Comparison of ENCODE assay signal across 17 cellular contexts in genomic region chr6:157241411-157241979, GRCh38.
DNase-seq lines count a peak whose midpoint lies in the region; FAIRE-seq and TF ChIP-seq lines count a peak whose summit lies in the region.
"Had no signal": no experiment of that assay in that cellular context is flagged by ENCODE, and none has a peak within 500 bp of the region (broad histone marks: within the 10 kb centered on the region; RNA-seq: fewer than 3 reads in every experiment).

No MANE protein-coding gene starts in this region.

- in situ Hi-C loops in KBM-7 (cut with MboI; ENCODE audit: low pct_unique_long_range_greater_than_20kb, low sequenced_read_pairs): no loop called here

- H3K36me3 ChIP-seq in kidney (ENCODE audit: control insufficient read depth in 1 of 2, insufficient read depth in 2 of 2, low read length in 2 of 2): no peaks in the 10 kb centered on the region
- H3K36me3 ChIP-seq in tibial artery: no peaks in the 10 kb centered on the region
- H3K36me3 ChIP-seq: neutrophil had no signal

- DNase-seq in NCI-H748 (lab: John Stamatoyannopoulos, UW; ENCODE audit: unreplicated experiment) (peak; percentile 48), NCI-H748 treated with DMSO at 0.1 percent for 48 hours (lab: John Stamatoyannopoulos, UW) (no peak), astrocyte of the hippocampus (ENCODE audit: low read depth, low spot score) (peak; percentile 53), kidney (peak; percentile 66), tibial artery (no peak), urothelium cell line (ENCODE audit: low spot score) (no peak), KBM-7 (no peak), H54 (ENCODE audit: insufficient read length, low spot score) (no peak)
- DNase-seq: activated gamma-delta T cell, COR-L47, endodermal cell, NCI-H1048, NCI-H510A, RPMI8226, testis had no signal

- H3K9ac ChIP-seq in kidney (ENCODE audit: low read length in 2 of 2): peak overlapping the region in 1 of 2 donors; percentile 36

- intact Hi-C loops in kidney (cut with DNase I): no loop called here
- intact Hi-C loops in tibial artery (cut with DNase I; ENCODE audit: low total_unique reads): no loop called here

- H3K4me3 ChIP-seq in kidney (ENCODE audit: low read length in 2 of 2): no peak overlapping the region
- no peak overlapping the region for H3K4me3 ChIP-seq in tibial artery
- H3K4me3 ChIP-seq: lung, testis had no signal

- H3K4me1 ChIP-seq in kidney (ENCODE audit: control insufficient read depth in 1 of 2, insufficient read depth in 1 of 2, low read depth in 1 of 2, low read length in 2 of 2) (peaks cover 0 to 15% of the 10 kb centered on the region in 2 donors), tibial artery (peaks cover under 1 to 76% (median 50%) of the 10 kb centered on the region in 4 donors)

- H3K27me3 ChIP-seq in tibial artery: no peaks in the 10 kb centered on the region
- H3K27me3 ChIP-seq: testis had no signal

- H3K9me3 ChIP-seq in kidney (ENCODE audit: control insufficient read depth in 1 of 2, low read length in 2 of 2): no peaks in the 10 kb centered on the region
- no peaks in the 10 kb centered on the region for H3K9me3 ChIP-seq in tibial artery
- H3K9me3 ChIP-seq: neutrophil, testis had no signal

- TF ChIP-seq POLR2A in H54 (IDR thresholded peaks at IDR 0.05; ENCODE audit: low read depth, low read length): no peak

- FAIRE-seq in kidney (lab: Jason Lieb, UNC): no peak
- no peak for FAIRE-seq in urothelium cell line (lab: Jason Lieb, UNC)
- FAIRE-seq in H54 (lab: Jason Lieb, UNC): no peak

- TF ChIP-seq CTCF in kidney (IDR thresholded peaks at IDR 0.05; ENCODE audit: borderline replicate concordance, extremely low read depth, insufficient read depth): no peak
- no peak for TF ChIP-seq CTCF in tibial artery (IDR thresholded peaks at IDR 0.05)

- H3K27ac ChIP-seq in kidney (ENCODE audit: low read depth in 2 of 2, low read length in 2 of 2): peak overlapping the region; percentile 75 to 82
- peak overlapping the region; percentile 89 for H3K27ac ChIP-seq in tibial artery
- H3K27ac ChIP-seq: neutrophil, testis had no signal

Comparison
In these comparisons a context has a peak if more than half of its experiments do, and no peak if none do; other contexts are left out.
1. DNase-seq: peak in NCI-H748 (single experiment), astrocyte of the hippocampus (single experiment) and kidney (single experiment); none in NCI-H748 treated with DMSO at 0.1 percent for 48 hours (single experiment), tibial artery (0 of 2), urothelium cell line (single experiment), KBM-7 (single experiment) and H54 (single experiment).